ENCODE assay signal across 1 cellular context in genomic region chr17:30236807-30237206, GRCh38.
A peak's percentile ranks its signal among the peaks of the same experiment; 100 is the strongest.
TF ChIP-seq lines count a peak whose summit lies in the region.

No MANE protein-coding gene starts in this region.

TF ChIP-seq in GM12878, 131 proteins besides CTCF, POLR2A, EP300 and RAD21:
- TF ChIP-seq RUNX3 (IDR thresholded peaks at IDR 0.05; ENCODE audit: low read length) (peak; percentile 52; the same call in 1 of the 2 replicates), SMC3 (IDR thresholded peaks at IDR 0.05; ENCODE audit: borderline replicate concordance, low read length) (peak; percentile 57), NR2C1 (IDR thresholded peaks at IDR 0.05) (no peak), SPI1 (IDR thresholded peaks at IDR 0.05; ENCODE audit: borderline replicate concordance, insufficient read depth, low read depth, low read length) (no peak), EGR1 (IDR thresholded peaks at IDR 0.05; ENCODE audit: borderline replicate concordance in 1 of 2, low read depth in 2 of 2, low read length in 2 of 2) (peak in 1 of 2 experiments; percentile 38; a peak in 1 of 3 replicates)
